ENCODE assay signal across 8 cellular contexts in the genomic region with DNA sequence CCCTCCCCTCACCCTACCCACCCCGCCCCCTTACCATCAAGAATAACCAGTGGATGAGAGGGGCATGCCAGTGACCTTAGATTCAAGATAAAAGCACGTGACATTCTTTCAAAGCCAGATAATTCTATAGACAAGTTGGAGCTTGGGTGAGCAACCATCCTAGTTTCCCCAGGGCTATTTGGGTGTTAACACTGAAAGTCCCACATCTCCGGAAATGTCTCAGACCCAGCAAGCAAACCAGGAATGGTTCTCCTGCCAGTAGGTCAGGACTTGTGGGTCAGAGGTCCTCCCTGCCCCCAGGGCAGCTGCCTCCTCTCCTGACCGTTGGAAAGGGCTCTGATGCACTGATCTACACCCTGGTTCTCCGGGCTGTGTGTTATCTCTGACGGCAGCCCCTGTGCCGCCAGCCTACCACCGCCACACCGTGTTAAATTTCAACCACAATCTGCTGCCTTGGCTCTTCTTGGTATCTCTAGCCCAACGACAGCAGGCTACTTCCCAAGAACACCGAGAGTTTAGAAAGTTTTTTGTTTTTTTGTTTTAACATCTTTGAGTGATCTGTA.
DNase-seq lines count a peak whose midpoint lies in the region; ATAC-seq, FAIRE-seq and TF ChIP-seq lines count a peak whose summit lies in the region.
"Not testable (repeated sequence)": the region's sequence is repeated elsewhere in the genome, so short reads cannot be mapped to it uniquely, and the experiment has no call there.

No MANE protein-coding gene starts in this region.

- 60% methylated on average over 1 of the region's 11 CpGs for WGBS in A549 (ENCODE audit: missing lambda C conversion rate)
- no CpG with 5 or more reads among the region's 11 CpGs for WGBS in right lobe of liver (ENCODE audit: insufficient coverage, low coverage, low lambda C conversion rate, missing lambda C conversion rate)

- H3K79me2 ChIP-seq in keratinocyte (ENCODE audit: control insufficient read depth, insufficient read depth, low read length), result not testable (repeated sequence)

- not testable (repeated sequence) for H2AFZ ChIP-seq in keratinocyte (ENCODE audit: control insufficient read depth, low read length)

- DNase-seq in A549 (ENCODE audit: low read depth in 1 of 2, low spot score in 1 of 2); keratinocyte (ENCODE audit: low read depth, low spot score); right lobe of liver; stimulated activated naive CD8-positive, alpha-beta T cell treated with anti-CD3 and anti-CD28 coated beads, Interleukin-15, Interleukin-2, amounts not matched to agents 100 U/mL and 50 U/mL, for 24 hours: not testable (repeated sequence)
- DNase-seq in KBM-7 (peak; percentile 45), RCC 7860 (ENCODE audit: low spot score) (peak; percentile 43), amniotic epithelial cell (ENCODE audit: low read depth) (peak; percentile 28)

- H3K4me2 ChIP-seq in A549; keratinocyte (ENCODE audit: control insufficient read depth, extremely low read depth, insufficient read depth, low read depth, low read length): not testable (repeated sequence)

- not testable (repeated sequence) for TF ChIP-seq EP300 in A549 (IDR thresholded peaks at IDR 0.05)

- dilution Hi-C loops in keratinocyte (cut with MboI; ENCODE audit: extremely low pct_ligation_motif_present, low sequenced_read_pairs), result not testable (repeated sequence)

- not testable (repeated sequence) for H3K9me1 ChIP-seq in keratinocyte (ENCODE audit: control insufficient read depth, extremely low read depth, insufficient read depth, low read length)

- ATAC-seq in A549, result peak; percentile 61 to 76; a peak in 4 of 6 replicates
- ATAC-seq in esophagus mucosa, result peak; percentile 43
- ATAC-seq in right lobe of liver, result peak; percentile 72 to 90 (median 77)
- ATAC-seq in stimulated activated naive CD8-positive, alpha-beta T cell treated with anti-CD3 and anti-CD28 coated beads, Interleukin-15, Interleukin-2, amounts not matched to agents 100 U/mL and 50 U/mL, for 24 hours, result peak; percentile 26

- not testable (repeated sequence) for H3K4me3 ChIP-seq in A549; keratinocyte (ENCODE audit: control insufficient read depth in 2 of 3, extremely low read depth in 1 of 3, insufficient read depth in 2 of 3, low read depth in 1 of 3, low read length in 3 of 3); right lobe of liver

- H3K9me3 ChIP-seq in A549; keratinocyte (ENCODE audit: control insufficient read depth, low read depth, low read length); right lobe of liver: not testable (repeated sequence)

- intact Hi-C loops in right lobe of liver (cut with DNase I), result not testable (repeated sequence)

- not testable (repeated sequence) for H3K27ac ChIP-seq in A549; keratinocyte (ENCODE audit: control insufficient read depth, insufficient read depth, low read length); right lobe of liver

- not testable (repeated sequence) for TF ChIP-seq POLR2A in A549 (IDR thresholded peaks at IDR 0.05; ENCODE audit: low read length); right lobe of liver (IDR thresholded peaks at IDR 0.05)

- not testable (repeated sequence) for H4K20me1 ChIP-seq in keratinocyte (ENCODE audit: control insufficient read depth, extremely low read depth, insufficient read depth, low read length)

- in situ Hi-C loops in KBM-7 (cut with MboI; ENCODE audit: low pct_unique_long_range_greater_than_20kb, low sequenced_read_pairs), result not testable (repeated sequence)

- FAIRE-seq in A549 (lab: Jason Lieb, UNC), result not testable (repeated sequence)
- FAIRE-seq in RCC 7860 (lab: Jason Lieb, UNC) (peak; percentile 82), keratinocyte (lab: Jason Lieb, UNC) (peak; percentile 87)

- not testable (repeated sequence) for H3K36me3 ChIP-seq in keratinocyte (ENCODE audit: control insufficient read depth in 2 of 2, extremely low read depth in 1 of 2, insufficient read depth in 2 of 2, low read length in 2 of 2); right lobe of liver

- TF ChIP-seq CTCF in A549 (IDR thresholded peaks at IDR 0.05); keratinocyte (optimal IDR thresholded peaks at IDR 0.05 in 1 of 3, IDR thresholded peaks at IDR 0.05 in 1 of 3, conservative IDR thresholded peaks at IDR 0.05 in 1 of 3; ENCODE audit: extremely low read depth in 1 of 3, insufficient read depth in 2 of 3, low read length in 3 of 3); right lobe of liver (IDR thresholded peaks at IDR 0.05): not testable (repeated sequence)

- not testable (repeated sequence) for H3K9ac ChIP-seq in keratinocyte (ENCODE audit: control insufficient read depth, extremely low read depth, insufficient read depth, low read length)

- not testable (repeated sequence) for H3K27me3 ChIP-seq in keratinocyte (ENCODE audit: control insufficient read depth, extremely low read depth, insufficient read depth, low read length); right lobe of liver

- CTCF ChIA-PET in A549 (lab: Yijun Ruan, JAX), result not testable (repeated sequence)

- POLR2A ChIA-PET in A549 (lab: Yijun Ruan, JAX), result not testable (repeated sequence)

- not testable (repeated sequence) for H3K4me1 ChIP-seq in A549; keratinocyte (ENCODE audit: control insufficient read depth, extremely low read depth, insufficient read depth, low read length); right lobe of liver

- TF ChIP-seq RAD21 in A549 (conservative IDR thresholded peaks at IDR 0.05 in 1 of 2, IDR thresholded peaks at IDR 0.05 in 1 of 2), result not testable (repeated sequence)

Comparison
In these comparisons a context has a peak if more than half of its experiments do, and no peak if none do; other contexts are left out.
1. ATAC-seq: peak in every context shown above with its lines; median percentile 77 in right lobe of liver; 68 in A549; 43 in esophagus mucosa; 26 in stimulated activated naive CD8-positive, alpha-beta T cell treated with anti-CD3 and anti-CD28 coated beads, Interleukin-15, Interleukin-2, amounts not matched to agents 100 U/mL and 50 U/mL, for 24 hours.